ENCODE assay signal across 39 cellular contexts in genomic region chr17:28515518-28515917, GRCh38. TPM values are rescaled to one million over a fixed set of nuclear protein-coding genes. Genes with fewer than 3 reads are reported as not detected.
"Had no signal": no experiment of that assay in that cellular context is flagged by ENCODE, and none has a peak within 500 bp of the region (broad histone marks: within the 10 kb centered on the region; RNA-seq: fewer than 3 reads in every experiment).

No MANE protein-coding gene starts in this region.

- H3K27ac ChIP-seq: KMS-11 had no signal

- H3K4me3 ChIP-seq: MG63 had no signal

- H3K36me3 ChIP-seq: MG63 had no signal

- H3K9me3 ChIP-seq: MG63 had no signal

- DNase-seq: Karpas-422, Kasumi-1, MG63, MM.1S, MV-4-11, NCI-H1048, NCI-H1092, NCI-H1092 treated with DMSO at 0.1 percent for 48 hours, NCI-H1105, NCI-H1105 treated with DMSO at 0.1 percent for 48 hours, NCI-H1417, NCI-H1417 treated with DMSO at 0.1 percent for 48 hours, NCI-H1436, NCI-H1436 treated with DMSO at 0.1 percent for 48 hours, NCI-H146, NCI-H1694, NCI-H1694 treated with DMSO at 0.1 percent for 48 hours, NCI-H187, NCI-H187 treated with DMSO at 0.1 percent for 48 hours, NCI-H1930, NCI-H2029, NCI-H2029 treated with DMSO at 0.1 percent for 48 hours, NCI-H2081, NCI-H2081 treated with DMSO at 0.1 percent for 48 hours, NCI-H2107, NCI-H2171, NCI-H2171 treated with DMSO at 0.1 percent for 48 hours, NCI-H2227 treated with DMSO at 0.1 percent for 48 hours, NCI-H226, NCI-H345, NCI-H446, NCI-H446 treated with DMSO at 0.1 percent for 48 hours, NCI-H510A, NCI-H510A treated with DMSO at 0.1 percent for 48 hours had no signal

RNA-seq across cellular contexts. Expression of gene FOXN1, which starts 9.4 kb away (rescaled TPM):
- total RNA-seq: LHCN-M2, M059J, MCF 10A, NCI-H460 had no signal

RNA-seq across cellular contexts. Expression of gene SLC13A2, which starts 42.1 kb away (rescaled TPM):
- total RNA-seq: LHCN-M2, M059J, MCF 10A, NCI-H460 had no signal
